ENCODE assay signal across 29 cellular contexts in the genomic region with DNA sequence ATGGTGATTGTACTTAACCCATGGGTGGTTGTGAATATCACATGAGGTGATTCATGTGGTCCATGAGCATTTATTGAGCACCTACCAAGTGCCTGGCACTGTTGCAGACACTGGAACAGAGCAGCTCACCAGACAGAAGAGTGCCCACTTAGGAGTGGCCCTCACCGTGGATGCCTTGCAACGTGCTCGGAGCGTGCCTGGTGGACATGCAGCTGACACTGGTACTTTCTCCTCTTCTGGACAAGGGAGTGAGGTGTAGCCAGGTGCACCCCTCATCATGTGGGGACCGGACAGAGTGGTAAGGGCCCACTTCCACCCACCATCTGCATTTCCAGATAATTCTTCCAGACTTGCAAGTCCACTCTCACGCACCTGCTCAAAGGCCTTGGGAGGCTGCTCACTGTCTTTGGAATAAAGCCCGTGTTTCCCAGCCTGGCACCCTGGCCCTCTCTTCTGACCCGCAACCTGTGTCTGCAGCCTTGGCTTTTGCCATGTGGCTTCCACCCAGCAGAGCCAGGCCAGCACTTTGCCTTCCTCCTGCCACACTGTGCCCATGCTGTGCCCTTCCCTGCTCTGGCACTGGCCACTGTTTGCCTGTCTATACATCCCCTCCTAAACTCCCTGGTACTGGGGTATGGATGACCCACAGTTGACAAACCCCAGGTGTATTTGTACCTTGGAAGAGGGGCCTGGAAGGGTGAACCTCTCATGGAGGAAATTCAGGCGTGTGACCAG.
"Had no signal": no experiment of that assay in that cellular context is flagged by ENCODE, and none has a peak within 500 bp of the region (broad histone marks: within the 10 kb centered on the region; RNA-seq: fewer than 3 reads in every experiment).

No MANE protein-coding gene starts in this region.

- DNase-seq: activated CD4-positive, alpha-beta T cell treated with anti-CD3 and anti-CD28 coated beads, Interleukin-2, amount 50 U/mL, for 1 hour; activated CD4-positive, CD25-positive, alpha-beta regulatory T cell treated with anti-CD3 and anti-CD28 coated beads, Interleukin-2, amount 50 U/mL, for 72 hours; activated CD8-positive, alpha-beta T cell treated with anti-CD3 and anti-CD28 coated beads for 36 hours; activated gamma-delta T cell treated with Interleukin-2 at 50 U/mL for 16 hours; activated naive CD8-positive, alpha-beta T cell treated with anti-CD3 and anti-CD28 coated beads, Interleukin-2, amount 50 U/mL, for 24 hours; activated T-cell treated with anti-CD3 and anti-CD28 coated beads, Interleukin-2, amount 50 U/mL, for 4 hours; amygdala; central memory CD4-positive, alpha-beta T cell; cortex of kidney; endodermal cell; foreskin fibroblast; heart left ventricle; hypothalamus; immature natural killer cell; psoas muscle; stimulated activated CD4-positive, alpha-beta T cell treated with anti-CD3 and anti-CD28 coated beads, Interleukin-4, amount 100 ng/mL, for 1 hour; stimulated activated naive B cell treated with anti-CD40 and anti-IgM and Interleukin-4, amounts not matched to agents 10 μg/mL and 1 μg/mL and 100 μg/mL, for 72 hours; stomach; T-helper 2 cell; thyroid gland; upper lobe of left lung had no signal

- ATAC-seq: activated CD8-positive, alpha-beta T cell treated with anti-CD3 and anti-CD28 coated beads for 36 hours; activated naive CD8-positive, alpha-beta T cell treated with anti-CD3 and anti-CD28 coated beads, Interleukin-2, amount 50 U/mL, for 24 hours; activated T-cell treated with anti-CD3 and anti-CD28 coated beads, Interleukin-2, amount 50 U/mL, for 4 hours; activated T-helper 17 cell treated with anti-CD3 and anti-CD28 coated beads, Interleukin-2, amount 50 U/mL, for 72 hours; esophagus mucosa; heart left ventricle; mucosa of descending colon; natural killer cell treated with Interleukin-12 subunit alpha and Interleukin-12 subunit beta and Interleukin-15 and Interleukin-18, amount 100 ng/mL, for 72 hours; stimulated activated naive B cell treated with anti-CD40 and anti-IgM and Interleukin-4, amounts not matched to agents 10 μg/mL and 1 μg/mL and 100 μg/mL, for 72 hours had no signal

- H3K4me3 ChIP-seq: breast epithelium, heart left ventricle, lung, mucosa of descending colon, psoas muscle, stomach, thyroid gland, upper lobe of left lung had no signal

- H3K27me3 ChIP-seq: breast epithelium, thyroid gland, upper lobe of left lung had no signal

- H3K27ac ChIP-seq: breast epithelium, heart left ventricle, neutrophil, parathyroid adenoma, psoas muscle, stomach, thyroid gland, upper lobe of left lung had no signal

- H3K9ac ChIP-seq: parathyroid adenoma had no signal

- H3K9me3 ChIP-seq: breast epithelium, heart left ventricle, mucosa of descending colon, neutrophil, psoas muscle, stomach, thyroid gland, upper lobe of left lung had no signal

- H3K4me1 ChIP-seq: breast epithelium, heart left ventricle, parathyroid adenoma, psoas muscle, stomach, thyroid gland, upper lobe of left lung had no signal

- H3K36me3 ChIP-seq: breast epithelium, heart left ventricle, neutrophil, stomach, thyroid gland, upper lobe of left lung had no signal
